In genomic region chr5:177006265-177006972, GRCh38 we compare ENCODE assay signal across 8 cellular contexts. TPM values are rescaled to one million over a fixed set of nuclear protein-coding genes. Genes with fewer than 3 reads are reported as not detected.
DNase-seq lines count a peak whose midpoint lies in the region; ATAC-seq, FAIRE-seq and TF ChIP-seq lines count a peak whose summit lies in the region.

UIMC1 (minus strand) TSS chr5:177006779; CDS start chr5:176982615, 24,164 bp downstream.

- TF ChIP-seq CTCF in AG09309 (IDR thresholded peaks at IDR 0.05; ENCODE audit: control insufficient read depth, insufficient read depth, low read depth, low read length, missing control alignments): no peak
- peak; percentile 12 for TF ChIP-seq CTCF in kidney (IDR thresholded peaks at IDR 0.05; ENCODE audit: borderline replicate concordance, extremely low read depth, insufficient read depth)

- intact Hi-C loops in kidney (cut with DNase I): no loop called here

- H3K4me1 ChIP-seq in kidney (ENCODE audit: control insufficient read depth in 1 of 2, insufficient read depth in 1 of 2, low read depth in 1 of 2, low read length in 2 of 2): peaks cover 4 to 13% of the 10 kb centered on the region in 2 donors

- H3K9me3 ChIP-seq in kidney (ENCODE audit: control insufficient read depth in 1 of 2, low read length in 2 of 2): no peaks in the 10 kb centered on the region

- peak; percentile 75 for ATAC-seq in GM19043 (IDR thresholded peaks at IDR 0.05; ENCODE audit: low read depth, unreplicated experiment)
- peak; percentile 76 for ATAC-seq in HG03354 (IDR thresholded peaks at IDR 0.05; ENCODE audit: poor library complexity, severe bottlenecking, unreplicated experiment)

- DNase-seq in AG09309 (ENCODE audit: low read depth): peak; percentile 56
- peak; percentile 85 for DNase-seq in NCI-H510A treated with DMSO at 0.1 percent for 48 hours (lab: John Stamatoyannopoulos, UW)
- DNase-seq in activated CD4-positive, alpha-beta T cell treated with anti-CD3 and anti-CD28 coated beads for 24 hours (ENCODE audit: low read depth in 2 of 2): peak; percentile 83 to 88
- peak; percentile 90 for DNase-seq in cerebellum (ENCODE audit: low spot score)
- peak; percentile 97 for DNase-seq in kidney
- peak; percentile 84 to 90 for DNase-seq in stimulated activated CD4-positive, alpha-beta T cell treated with anti-CD3 and anti-CD28 coated beads, Interleukin-15, amount 100 ng/mL, for 1 hour (ENCODE audit: low read depth in 1 of 2, low spot score in 1 of 2)

- H3K36me3 ChIP-seq in kidney (ENCODE audit: control insufficient read depth in 1 of 2, insufficient read depth in 2 of 2, low read length in 2 of 2): no peaks in the 10 kb centered on the region

- peak within 1 kb of the TSS; percentile 77 for H3K9ac ChIP-seq in kidney (ENCODE audit: low read length in 2 of 2)

- no peak for FAIRE-seq in kidney (lab: Jason Lieb, UNC)

- H3K27ac ChIP-seq in kidney (ENCODE audit: low read depth in 2 of 2, low read length in 2 of 2): peak within 1 kb of the TSS; percentile 91 to 96

- H3K4me3 ChIP-seq in AG09309 (ENCODE audit: control insufficient read depth, low read depth, low read length) (peak within 1 kb of the TSS; percentile 99), kidney (ENCODE audit: low read length in 2 of 2) (peak within 1 kb of the TSS; percentile 87 to 92)

RNA-seq across cellular contexts. Expression of gene UIMC1, which starts in this region (rescaled TPM):
- total RNA-seq in cerebellum (45.5 TPM), kidney (37.9 TPM)
- polyA plus RNA-seq in kidney (ENCODE audit: insufficient read depth, low read depth, low replicate concordance): 16.2 TPM

Comparison
In these comparisons a context has a peak if more than half of its experiments do, and no peak if none do; other contexts are left out.
1. Peak in every context shown above with its lines: DNase-seq, ATAC-seq, H3K4me3 ChIP-seq and H3K27ac ChIP-seq.